In the genomic region with DNA sequence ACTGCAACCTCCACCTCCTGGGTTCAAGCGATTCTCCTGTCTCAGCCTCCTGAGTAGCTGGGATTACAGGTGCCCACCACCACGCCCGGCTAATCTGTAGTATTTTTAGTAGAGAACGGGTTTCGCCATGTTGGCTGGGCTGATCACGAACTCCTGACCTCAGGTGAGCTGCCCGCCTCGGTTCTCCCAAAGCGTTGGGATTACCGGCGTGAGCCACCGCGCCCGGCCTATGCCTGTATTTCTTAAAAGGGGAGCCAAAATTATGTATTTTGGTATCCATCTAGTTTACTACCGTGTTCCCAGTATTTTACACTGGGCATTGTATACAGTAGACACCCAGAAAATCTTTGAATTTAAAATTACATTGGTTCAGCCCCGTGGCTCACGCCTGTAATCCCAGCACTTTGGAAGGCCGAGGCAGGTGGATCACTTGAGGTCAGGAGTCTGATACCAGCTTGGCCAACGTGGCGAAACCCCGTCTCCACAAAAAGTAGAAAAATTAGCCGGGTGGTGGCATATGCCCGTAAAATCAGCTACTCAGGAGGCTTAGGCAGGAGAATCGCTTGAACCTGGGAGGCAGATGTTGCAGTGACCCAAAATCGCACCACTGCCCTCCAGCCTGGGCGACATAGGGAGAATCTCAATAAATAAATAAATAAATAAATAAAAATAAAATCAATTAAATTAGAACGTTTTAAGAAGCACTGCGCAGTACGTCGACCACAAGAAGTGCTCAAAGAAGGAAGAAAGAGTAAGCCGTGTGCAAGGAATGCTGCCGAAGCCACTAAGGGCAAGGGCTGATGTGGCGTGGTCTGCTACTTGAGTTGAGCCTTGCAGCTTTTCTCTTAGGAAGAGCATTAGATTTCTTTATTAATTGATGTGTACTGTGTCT, we compare ENCODE assay signal across 8 cellular contexts. TPM values are rescaled to one million over a fixed set of nuclear protein-coding genes. Genes with fewer than 3 reads are reported as not detected.
DNase-seq lines count a peak whose midpoint lies in the region; ATAC-seq and TF ChIP-seq lines count a peak whose summit lies in the region.

No MANE protein-coding gene starts in this region.

- no peaks in the 10 kb centered on the region for H3K27me3 ChIP-seq in left lung
- no peaks in the 10 kb centered on the region for H3K27me3 ChIP-seq in thyroid gland

- H3K9me3 Mint-ChIP-seq in activated T-helper 1 cell treated with anti-CD3 and anti-CD28 coated beads, Interleukin-12 subunit alpha, Interleukin-12 subunit beta, Interleukin-2, Interleukin-4 antibody, amounts not matched to agents 30 ng/mL and 10 ng/mL and 1 ng/mL, durations not matched to agents 14 hours and 24 hours and 36 hours: no peaks in the 10 kb centered on the region

- ATAC-seq in left lung (no peak), GM18907 (IDR thresholded peaks at IDR 0.05; ENCODE audit: unreplicated experiment) (no peak), GM18858 (IDR thresholded peaks at IDR 0.05; ENCODE audit: unreplicated experiment) (no peak)

- H3K4me1 Mint-ChIP-seq in activated T-helper 1 cell treated with anti-CD3 and anti-CD28 coated beads, Interleukin-12 subunit alpha, Interleukin-12 subunit beta, Interleukin-2, Interleukin-4 antibody, amounts not matched to agents 30 ng/mL and 10 ng/mL and 1 ng/mL, durations not matched to agents 14 hours and 24 hours and 36 hours (ENCODE audit: low read depth): peaks cover 35% of the 10 kb centered on the region

- H3K27me3 Mint-ChIP-seq in activated T-helper 1 cell treated with anti-CD3 and anti-CD28 coated beads, Interleukin-12 subunit alpha, Interleukin-12 subunit beta, Interleukin-2, Interleukin-4 antibody, amounts not matched to agents 30 ng/mL and 10 ng/mL and 1 ng/mL, durations not matched to agents 14 hours and 24 hours and 36 hours (ENCODE audit: insufficient read depth): peaks cover 2% of the 10 kb centered on the region

- H3K4me3 Mint-ChIP-seq in activated T-helper 1 cell treated with anti-CD3 and anti-CD28 coated beads, Interleukin-12 subunit alpha, Interleukin-12 subunit beta, Interleukin-2, Interleukin-4 antibody, amounts not matched to agents 30 ng/mL and 10 ng/mL and 1 ng/mL, durations not matched to agents 14 hours and 24 hours and 36 hours: peak overlapping the region; percentile 95

- 84 to 85% methylated on average over 33 of the region's 33 CpGs for WGBS in thyroid gland, 2 donors

- H3K27ac ChIP-seq in left lung (peak overlapping the region; percentile 97 to 98), thyroid gland (peak overlapping the region; percentile 83 to 96 (median 95))

- peaks cover 0 to 11% of the 10 kb centered on the region in 2 donors for H3K36me3 ChIP-seq in left lung
- no peaks in the 10 kb centered on the region for H3K36me3 ChIP-seq in thyroid gland

- TF ChIP-seq CTCF in left lung (IDR thresholded peaks at IDR 0.05) (no peak), thyroid gland (IDR thresholded peaks at IDR 0.05) (no peak)

- H3K4me3 ChIP-seq in left lung (peak overlapping the region in 1 of 2 donors; percentile 97), thyroid gland (replicated peaks in 1 of 3) (peak overlapping the region in 1 of 3 donors; percentile 41)

- DNase-seq in activated T-cell treated with anti-CD3 and anti-CD28 coated beads for 48 hours (ENCODE audit: low read depth) (peak; percentile 3), activated T-cell treated with anti-CD3 and anti-CD28 coated beads for 4 hours (no peak), left lung (no peak), thyroid gland (no peak), NCI-H2029 treated with DMSO at 0.1 percent for 48 hours (lab: John Stamatoyannopoulos, UW) (no peak)
- no peak for DNase-seq in activated T-helper 1 cell treated with anti-CD3 and anti-CD28 coated beads, Interleukin-12 subunit alpha, Interleukin-12 subunit beta, Interleukin-2, Interleukin-4 antibody, amounts not matched to agents 30 ng/mL and 10 ng/mL and 1 ng/mL, durations not matched to agents 14 hours and 24 hours and 36 hours (ENCODE audit: low spot score)

- H3K4me1 ChIP-seq in left lung (peaks cover 17 to 40% of the 10 kb centered on the region in 2 donors), thyroid gland (peaks cover 23 to 24% of the 10 kb centered on the region in 2 donors)

- H3K9me3 ChIP-seq in left lung: no peaks in the 10 kb centered on the region
- H3K9me3 ChIP-seq in thyroid gland: no peaks in the 10 kb centered on the region

- peak overlapping the region; percentile 100 for H3K27ac Mint-ChIP-seq in activated T-helper 1 cell treated with anti-CD3 and anti-CD28 coated beads, Interleukin-12 subunit alpha, Interleukin-12 subunit beta, Interleukin-2, Interleukin-4 antibody, amounts not matched to agents 30 ng/mL and 10 ng/mL and 1 ng/mL, durations not matched to agents 14 hours and 24 hours and 36 hours

- no peak for TF ChIP-seq POLR2A in thyroid gland (IDR thresholded peaks at IDR 0.05)

- H3K36me3 Mint-ChIP-seq in activated T-helper 1 cell treated with anti-CD3 and anti-CD28 coated beads, Interleukin-12 subunit alpha, Interleukin-12 subunit beta, Interleukin-2, Interleukin-4 antibody, amounts not matched to agents 30 ng/mL and 10 ng/mL and 1 ng/mL, durations not matched to agents 14 hours and 24 hours and 36 hours (ENCODE audit: low read depth): peaks cover 21% of the 10 kb centered on the region

- intact Hi-C loops in activated T-helper 1 cell treated with anti-CD3 and anti-CD28 coated beads, Interleukin-12 subunit alpha, Interleukin-12 subunit beta, Interleukin-2, Interleukin-4 antibody, amounts not matched to agents 30 ng/mL and 10 ng/mL and 1 ng/mL, durations not matched to agents 14 hours and 24 hours and 36 hours (cut with micrococcal nuclease): loop anchor here (1.0 to 5.0 kb wide), 3 partner anchors 16 to 1470 kb away; a partner anchor contains a TSS
- intact Hi-C loops in left lung (cut with DNase I): no loop called here
- intact Hi-C loops in thyroid gland (cut with DNase I): loop anchor here (10.0 kb wide), 1 partner anchor 52 kb away; no protein-coding TSS in a partner anchor

RNA-seq across cellular contexts. Expression of a gene that starts 1.5 kb away (rescaled TPM):
- total RNA-seq in activated T-helper 1 cell treated with anti-CD3 and anti-CD28 coated beads, Interleukin-12 subunit alpha, Interleukin-12 subunit beta, Interleukin-2, Interleukin-4 antibody, amounts not matched to agents 30 ng/mL and 10 ng/mL and 1 ng/mL, durations not matched to agents 14 hours and 24 hours and 36 hours: 147 and 154 TPM in 2 replicates
- total RNA-seq in left lung: 10 to 100 TPM; 86.2 to 93.0 TPM
- 100 to 1,000 TPM in 3 of 4 donors, 10 to 100 TPM in 1; 88.9 to 129 (median 115) TPM for total RNA-seq in thyroid gland

Comparison
In these comparisons a context has a peak if more than half of its experiments do, and no peak if none do; other contexts are left out.
1. intact Hi-C loops: an anchor here in activated T-helper 1 cell treated with anti-CD3 and anti-CD28 coated beads, Interleukin-12 subunit alpha, Interleukin-12 subunit beta, Interleukin-2, Interleukin-4 antibody, amounts not matched to agents 30 ng/mL and 10 ng/mL and 1 ng/mL, durations not matched to agents 14 hours and 24 hours and 36 hours (1.0 to 5.0 kb wide) and thyroid gland (10.0 kb wide); none called in left lung.